Comparison of ENCODE assay signal across 24 cellular contexts in the genomic region with DNA sequence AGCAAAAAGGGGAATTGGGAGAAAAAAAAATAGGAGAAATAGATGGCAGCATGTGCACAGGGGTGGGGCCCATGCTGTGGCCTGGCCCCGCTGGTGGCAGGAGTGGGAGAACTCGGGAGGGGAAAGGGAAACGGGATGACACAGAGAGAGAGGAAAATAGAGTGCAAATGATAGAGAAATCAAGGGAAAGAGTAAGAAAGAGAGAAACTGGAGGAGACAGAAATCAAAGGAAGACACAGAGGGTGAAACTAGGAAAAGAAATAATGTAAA. TPM values are rescaled to one million over a fixed set of nuclear protein-coding genes. Genes with fewer than 3 reads are reported as not detected.
DNase-seq lines count a peak whose midpoint lies in the region; ATAC-seq and TF ChIP-seq lines count a peak whose summit lies in the region.
"Had no signal": no experiment of that assay in that cellular context is flagged by ENCODE, and none has a peak within 500 bp of the region (broad histone marks: within the 10 kb centered on the region; RNA-seq: fewer than 3 reads in every experiment).

No MANE protein-coding gene starts in this region.

- peak overlapping the region; percentile 85 to 91 (median 86); a peak in 6 of 7 replicates for H3K27ac Mint-ChIP-seq in H9
- H3K27ac Mint-ChIP-seq in chondrocyte (ENCODE audit: unreplicated experiment) = peak overlapping the region; percentile 29
- peak overlapping the region; percentile 69 for H3K27ac Mint-ChIP-seq in osteocyte (ENCODE audit: unreplicated experiment)
- H3K27ac Mint-ChIP-seq in activated CD8-positive, alpha-beta memory T cell treated with anti-CD3 and anti-CD28 coated beads, Interleukin-2, amount 10 ng/mL, durations not matched to agents 7 days and 5 days = no peak overlapping the region

- no peaks in the 10 kb centered on the region for H3K9me3 ChIP-seq in H9 (ENCODE audit: control insufficient read depth, low read depth, low read length)
- no peaks in the 10 kb centered on the region for H3K9me3 ChIP-seq in SJSA1 (replicated peaks)
- H3K9me3 ChIP-seq in upper lobe of right lung = no peaks in the 10 kb centered on the region
- H3K9me3 ChIP-seq: Peyer's patch, tibial artery had no signal

- H3K9me3 Mint-ChIP-seq in H9 (peaks cover 6 to 9% of the 10 kb centered on the region in 2 experiments), chondrocyte (ENCODE audit: low read depth) (no peaks in the 10 kb centered on the region), osteocyte (ENCODE audit: unreplicated experiment) (no peaks in the 10 kb centered on the region)
- H3K9me3 Mint-ChIP-seq in activated CD8-positive, alpha-beta memory T cell treated with anti-CD3 and anti-CD28 coated beads, Interleukin-2, amount 10 ng/mL, durations not matched to agents 7 days and 5 days (ENCODE audit: low read depth) = no peaks in the 10 kb centered on the region
- H3K9me3 Mint-ChIP-seq: activated T-cell treated with anti-CD3 and anti-CD28 coated beads, Interleukin-2, amount 50 U/mL, for 4 hours had no signal

- CTCF ChIA-PET in activated CD8-positive, alpha-beta memory T cell treated with anti-CD3 and anti-CD28 coated beads, Interleukin-2, amount 10 ng/mL, durations not matched to agents 7 days and 5 days (lab: Charles Lee) = no interaction called here

- no peak overlapping the region for H3K4me2 ChIP-seq in H9 (ENCODE audit: insufficient read depth, insufficient read length, low read length)
- H3K4me2 ChIP-seq: BLaER1 had no signal

- no CpG with 5 or more reads among the region's 3 CpGs for WGBS in H9 (ENCODE audit: extremely low coverage, insufficient read length, low lambda C conversion rate)

- no peak overlapping the region for H3K14ac ChIP-seq in H9 (ENCODE audit: insufficient read depth, low read length)

- peaks cover 39 to 42% of the 10 kb centered on the region in 2 experiments for H3K4me1 Mint-ChIP-seq in H9
- H3K4me1 Mint-ChIP-seq in chondrocyte (ENCODE audit: low read depth) = peaks cover 26% of the 10 kb centered on the region
- H3K4me1 Mint-ChIP-seq in osteocyte (ENCODE audit: unreplicated experiment) = peaks cover 24% of the 10 kb centered on the region
- peaks cover 16% of the 10 kb centered on the region for H3K4me1 Mint-ChIP-seq in activated CD8-positive, alpha-beta memory T cell treated with anti-CD3 and anti-CD28 coated beads, Interleukin-2, amount 10 ng/mL, durations not matched to agents 7 days and 5 days
- H3K4me1 Mint-ChIP-seq: brain had no signal

- H4K91ac ChIP-seq in H9 (ENCODE audit: insufficient read length, low read depth, low read length) = no peak overlapping the region

- H3K36me3 ChIP-seq in SJSA1 (no peaks in the 10 kb centered on the region), upper lobe of right lung (no peaks in the 10 kb centered on the region)
- H3K36me3 ChIP-seq: BLaER1, Peyer's patch, tibial artery had no signal

- no peak for DNase-seq in H9
- DNase-seq in SJSA1 (ENCODE audit: low read depth in 1 of 2, low spot score in 2 of 2) = no peak
- DNase-seq in chondrocyte (ENCODE audit: low spot score) = no peak
- DNase-seq in osteocyte (ENCODE audit: extremely low spot score, unreplicated experiment) = no peak
- no peak for DNase-seq in activated CD8-positive, alpha-beta memory T cell treated with anti-CD3 and anti-CD28 coated beads, Interleukin-2, amount 10 ng/mL, durations not matched to agents 7 days and 5 days
- DNase-seq in upper lobe of right lung = no peak
- DNase-seq: activated CD4-positive, alpha-beta T cell treated with anti-CD3 and anti-CD28 coated beads for 48 hours; activated T-cell treated with anti-CD3 and anti-CD28 coated beads, Interleukin-2, amount 50 U/mL, for 4 hours; DMS153; hippocampal formation; IMR-90; mesenchymal stem cell; MV-4-11; NCI-H1436; Peyer's patch; right cardiac atrium; SHP77; T-helper 9 cell; tibial artery had no signal

- no peaks in the 10 kb centered on the region for H3K27me3 ChIP-seq in H9 (ENCODE audit: insufficient read depth, low read length)
- no peaks in the 10 kb centered on the region for H3K27me3 ChIP-seq in SJSA1 (replicated peaks)
- no peaks in the 10 kb centered on the region for H3K27me3 ChIP-seq in upper lobe of right lung
- H3K27me3 ChIP-seq: BLaER1, Peyer's patch, tibial artery had no signal

- H3K27ac ChIP-seq in H9 (ENCODE audit: insufficient read length, low read depth, low read length) (no peak overlapping the region), SJSA1 (peak overlapping the region; percentile 22; the same call in 1 of the 2 replicates), upper lobe of right lung (no peak overlapping the region)
- H3K27ac ChIP-seq: BLaER1, Peyer's patch, tibial artery, VCaP had no signal

- ATAC-seq in HG03039 (IDR thresholded peaks at IDR 0.05; ENCODE audit: unreplicated experiment) = no peak
- ATAC-seq in activated CD8-positive, alpha-beta memory T cell treated with anti-CD3 and anti-CD28 coated beads, Interleukin-2, amount 10 ng/mL, durations not matched to agents 7 days and 5 days = no peak
- no peak for ATAC-seq in upper lobe of right lung
- ATAC-seq: left lobe of liver, right cardiac atrium had no signal

- no peak overlapping the region for H2BK15ac ChIP-seq in H9 (ENCODE audit: low read depth, low read length)

- no peak overlapping the region for H2BK12ac ChIP-seq in H9 (ENCODE audit: insufficient read length, low read depth, low read length)

- H3K4me3 Mint-ChIP-seq in H9 (no peak overlapping the region), chondrocyte (ENCODE audit: unreplicated experiment) (no peak overlapping the region), osteocyte (ENCODE audit: unreplicated experiment) (no peak overlapping the region)
- H3K4me3 Mint-ChIP-seq in activated CD8-positive, alpha-beta memory T cell treated with anti-CD3 and anti-CD28 coated beads, Interleukin-2, amount 10 ng/mL, durations not matched to agents 7 days and 5 days = no peak overlapping the region
- H3K4me3 Mint-ChIP-seq: activated T-cell treated with anti-CD3 and anti-CD28 coated beads, Interleukin-2, amount 50 U/mL, for 4 hours; brain had no signal

- H4K5ac ChIP-seq in H9 (ENCODE audit: insufficient read length, low read depth, low read length) = no peak overlapping the region

- no peak overlapping the region for H3K4me3 ChIP-seq in SJSA1
- no peak overlapping the region for H3K4me3 ChIP-seq in upper lobe of right lung
- H3K4me3 ChIP-seq: BLaER1, Peyer's patch, tibial artery had no signal

- H3K79me1 ChIP-seq in H9 (ENCODE audit: insufficient read depth, low read depth, low read length, poor library complexity, severe bottlenecking) = no peaks in the 10 kb centered on the region

- no peak overlapping the region for H2BK120ac ChIP-seq in H9 (ENCODE audit: low read depth, low read length, poor library complexity, severe bottlenecking)

- H2AFZ ChIP-seq in H9 (ENCODE audit: low read length) = no peak overlapping the region

- H3K23me2 ChIP-seq in H9 (ENCODE audit: insufficient read length, low read depth, low read length, poor library complexity, severe bottlenecking) = peaks cover 3% of the 10 kb centered on the region

- TF ChIP-seq CTCF in H9 (conservative IDR thresholded peaks at IDR 0.05) (no peak), chondrocyte (IDR thresholded peaks at IDR 0.05) (no peak), osteocyte (IDR thresholded peaks at IDR 0.05) (no peak), upper lobe of right lung (IDR thresholded peaks at IDR 0.05) (no peak)

- no peak overlapping the region for H4K8ac ChIP-seq in H9 (replicated peaks; ENCODE audit: insufficient read length, low read depth, low read length)

- H4K20me1 ChIP-seq in H9 (ENCODE audit: control insufficient read depth, insufficient read depth, insufficient read length) = no peaks in the 10 kb centered on the region
- H4K20me1 ChIP-seq: BLaER1 had no signal

- H3K56ac ChIP-seq in H9 (ENCODE audit: insufficient read length, low read depth, low read length) = no peak overlapping the region

- no peak overlapping the region for H3T11ph ChIP-seq in H9 (ENCODE audit: low read length)

- H3K27me3 Mint-ChIP-seq in H9 (ENCODE audit: low read depth) = no peaks in the 10 kb centered on the region; the same call in 1 of the 2 replicates
- H3K27me3 Mint-ChIP-seq in chondrocyte (ENCODE audit: low read depth) = no peaks in the 10 kb centered on the region
- peaks cover 14% of the 10 kb centered on the region for H3K27me3 Mint-ChIP-seq in osteocyte (ENCODE audit: unreplicated experiment)
- H3K27me3 Mint-ChIP-seq in activated CD8-positive, alpha-beta memory T cell treated with anti-CD3 and anti-CD28 coated beads, Interleukin-2, amount 10 ng/mL, durations not matched to agents 7 days and 5 days = no peaks in the 10 kb centered on the region

- H3K9ac ChIP-seq in H9 (ENCODE audit: extremely low read depth, insufficient read length, low read length) = no peak overlapping the region
- H3K9ac ChIP-seq: BLaER1 had no signal

- H2AK5ac ChIP-seq in H9 (ENCODE audit: insufficient read length, low read length) = no peak overlapping the region

- no peak overlapping the region for H3K4ac ChIP-seq in H9 (ENCODE audit: low read depth, low read length)

- no peak overlapping the region for H2BK5ac ChIP-seq in H9 (ENCODE audit: insufficient read length, low read length)

- peaks cover 2% of the 10 kb centered on the region; the same call in 1 of the 2 replicates for H3K4me1 ChIP-seq in H9 (ENCODE audit: insufficient read depth, low read length)
- H3K4me1 ChIP-seq in SJSA1 (replicated peaks) = peaks cover 40% of the 10 kb centered on the region
- H3K4me1 ChIP-seq in upper lobe of right lung = no peaks in the 10 kb centered on the region
- H3K4me1 ChIP-seq: Peyer's patch, tibial artery had no signal

- peaks cover 0 to 2% (median 2%) of the 10 kb centered on the region in 3 experiments; a peak in 4 of 7 replicates for H3K36me3 Mint-ChIP-seq in H9 (ENCODE audit: insufficient read depth in 1 of 3, low read depth in 3 of 3)
- H3K36me3 Mint-ChIP-seq in chondrocyte (ENCODE audit: low read depth) = no peaks in the 10 kb centered on the region
- H3K36me3 Mint-ChIP-seq in osteocyte (ENCODE audit: unreplicated experiment) = no peaks in the 10 kb centered on the region
- peaks cover 3% of the 10 kb centered on the region for H3K36me3 Mint-ChIP-seq in activated CD8-positive, alpha-beta memory T cell treated with anti-CD3 and anti-CD28 coated beads, Interleukin-2, amount 10 ng/mL, durations not matched to agents 7 days and 5 days
- H3K36me3 Mint-ChIP-seq: brain had no signal

- no peak overlapping the region for H2BK20ac ChIP-seq in H9 (ENCODE audit: low read depth, low read length, poor library complexity, severe bottlenecking)

- H3K23ac ChIP-seq in H9 (ENCODE audit: insufficient read length, low read depth, low read length) = no peak overlapping the region

- intact Hi-C loops in upper lobe of right lung (cut with DNase I) = no loop called here

- no peak overlapping the region for H3K18ac ChIP-seq in H9 (ENCODE audit: insufficient read length, low read depth, low read length)

- H3K79me2 ChIP-seq in H9 (ENCODE audit: insufficient read depth, low read length) = no peaks in the 10 kb centered on the region

RNA-seq across cellular contexts. Expression of a gene that starts 15.4 kb away (rescaled TPM):
- total RNA-seq in H9 (2021) (18.7 and 19.5 TPM in 2 replicates), chondrocyte (34.6 to 52.4 TPM (median 35.1 TPM) in 3 replicates), osteocyte (27.3 and 27.6 TPM in 2 replicates), upper lobe of right lung (21.5 TPM)
- 50.2 and 54.2 TPM in 2 replicates for total RNA-seq in SJSA1 (2014; rRNA removed; shearing (Covaris generic))
- 10 to 100 TPM; 21.3 to 25.0 TPM for total RNA-seq in activated CD8-positive, alpha-beta memory T cell treated with anti-CD3 and anti-CD28 coated beads, Interleukin-2, amount 10 ng/mL, durations not matched to agents 7 days and 5 days

RNA-seq across cellular contexts. Expression of a gene that starts 57.6 kb away (rescaled TPM):
- total RNA-seq in H9 (2021) (55.8 and 56.9 TPM in 2 replicates), chondrocyte (28.4 to 31.6 TPM (median 30.6 TPM) in 3 replicates), osteocyte (27.4 and 28.1 TPM in 2 replicates), upper lobe of right lung (43.4 TPM)
- total RNA-seq in SJSA1 (2014; rRNA removed; shearing (Covaris generic)) = 13.7 and 17.8 TPM in 2 replicates
- 10 to 100 TPM; 20.5 to 32.9 TPM for total RNA-seq in activated CD8-positive, alpha-beta memory T cell treated with anti-CD3 and anti-CD28 coated beads, Interleukin-2, amount 10 ng/mL, durations not matched to agents 7 days and 5 days
